ENCODE assay signal across 10 cellular contexts in the genomic region with DNA sequence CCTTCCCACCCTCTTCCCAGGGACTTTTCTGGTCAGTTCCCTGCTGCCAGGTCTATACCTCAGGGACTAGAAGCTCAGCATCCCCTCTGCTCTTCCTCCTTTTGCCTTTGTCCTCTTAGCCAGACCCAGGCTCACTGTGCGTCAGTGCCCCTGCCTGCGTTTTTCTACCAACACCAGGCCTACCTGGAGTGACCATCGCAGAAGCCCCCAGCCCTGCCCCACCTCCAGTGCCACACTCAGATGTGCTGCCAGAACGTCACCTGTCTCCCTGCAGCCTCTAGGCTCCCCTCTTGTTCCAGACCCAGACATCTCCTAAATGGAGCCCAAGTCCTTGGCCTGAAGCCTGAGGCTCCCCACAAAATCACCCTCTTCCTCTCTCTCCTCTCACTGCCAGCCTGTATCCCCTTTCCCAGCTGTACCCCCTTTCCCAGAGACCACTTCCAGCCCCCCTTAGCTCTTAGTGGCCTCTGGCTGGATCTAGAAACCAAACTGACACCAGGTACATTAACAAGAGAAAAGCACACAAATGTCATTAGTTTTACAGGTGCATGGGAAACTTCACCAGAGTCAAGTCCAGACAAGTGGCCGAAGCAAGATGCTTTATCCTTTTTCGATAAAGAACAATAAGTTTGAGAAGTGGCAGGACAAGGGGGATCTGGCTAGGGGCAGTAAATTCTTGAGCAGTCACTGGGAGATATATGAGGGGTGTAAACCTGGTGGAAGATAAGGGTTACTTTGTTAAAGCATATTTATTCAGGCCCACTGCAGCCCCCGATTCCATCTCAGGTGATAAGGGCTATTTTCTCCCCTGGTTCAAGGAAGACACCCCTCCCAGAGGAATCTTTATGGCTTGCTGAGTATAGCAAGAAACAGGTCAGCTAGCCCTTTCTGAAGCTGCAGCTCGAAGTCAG.
DNase-seq lines count a peak whose midpoint lies in the region; ATAC-seq and TF ChIP-seq lines count a peak whose summit lies in the region.
"Had no signal": no experiment of that assay in that cellular context is flagged by ENCODE, and none has a peak within 500 bp of the region (broad histone marks: within the 10 kb centered on the region; RNA-seq: fewer than 3 reads in every experiment).

No MANE protein-coding gene starts in this region.

- H2AFZ ChIP-seq in hepatocyte: no peak overlapping the region

- H3K27me3 Mint-ChIP-seq in activated naive CD4-positive, alpha-beta T cell treated with anti-CD3 and anti-CD28 coated beads for 36 hours (ENCODE audit: low read depth): no peaks in the 10 kb centered on the region
- H3K27me3 Mint-ChIP-seq in activated CD4-positive, alpha-beta memory T cell treated with anti-CD3 and anti-CD28 coated beads for 36 hours: no peaks in the 10 kb centered on the region
- H3K27me3 Mint-ChIP-seq in progenitor cell of endocrine pancreas: no peaks in the 10 kb centered on the region

- peak overlapping the region; percentile 61 for H3K4me2 ChIP-seq in hepatocyte

- TF ChIP-seq POLR2A in body of pancreas (IDR thresholded peaks at IDR 0.05): no peak

- 45% methylated on average over 8 of the region's 8 CpGs for WGBS in hepatocyte (ENCODE audit: low lambda C conversion rate, missing lambda C conversion rate)
- 79% methylated on average over 8 of the region's 8 CpGs for WGBS in body of pancreas, 2 donors

- peaks cover 39% of the 10 kb centered on the region for H4K20me1 ChIP-seq in hepatocyte (ENCODE audit: insufficient read depth, poor library complexity, severe bottlenecking)

- H3K79me2 ChIP-seq in hepatocyte: peaks cover 91% of the 10 kb centered on the region

- no peak for DNase-seq in activated naive CD4-positive, alpha-beta T cell treated with anti-CD3 and anti-CD28 coated beads for 36 hours
- DNase-seq in activated naive CD4-positive, alpha-beta T cell (lab: John Stamatoyannopoulos, UW): no peak
- no peak for DNase-seq in activated CD4-positive, alpha-beta memory T cell treated with anti-CD3 and anti-CD28 coated beads for 36 hours
- DNase-seq in hepatocyte (ENCODE audit: low spot score) (no peak), progenitor cell of endocrine pancreas (ENCODE audit: low spot score, unreplicated experiment) (no peak), body of pancreas (no peak), Right ventricle myocardium inferior (ENCODE audit: missing footprints) (no peak), DMS114 treated with DMSO at 0.1 percent for 48 hours (lab: John Stamatoyannopoulos, UW; ENCODE audit: unreplicated experiment) (no peak)
- DNase-seq: central memory CD4-positive, alpha-beta T cell; KG1 had no signal

- H3K9me3 Mint-ChIP-seq in activated naive CD4-positive, alpha-beta T cell treated with anti-CD3 and anti-CD28 coated beads for 36 hours: no peaks in the 10 kb centered on the region
- H3K9me3 Mint-ChIP-seq in activated CD4-positive, alpha-beta memory T cell treated with anti-CD3 and anti-CD28 coated beads for 36 hours: no peaks in the 10 kb centered on the region
- no peaks in the 10 kb centered on the region for H3K9me3 Mint-ChIP-seq in progenitor cell of endocrine pancreas (ENCODE audit: low read depth)

- no peak overlapping the region for H3K4me3 ChIP-seq in hepatocyte
- H3K4me3 ChIP-seq in body of pancreas: no peak overlapping the region

- CTCF ChIA-PET in activated naive CD4-positive, alpha-beta T cell treated with anti-CD3 and anti-CD28 coated beads for 36 hours (lab: Charles Lee): interaction anchor here (1.1 to 3.0 kb wide), 7 partner anchors 10 to 66 kb away, joined by 3 to 14 read pairs (median 6); no protein-coding TSS in a partner anchor
- CTCF ChIA-PET in activated CD4-positive, alpha-beta memory T cell treated with anti-CD3 and anti-CD28 coated beads for 36 hours (lab: Charles Lee): interaction anchor here (0.6 to 3.0 kb wide), 7 partner anchors 16 to 63 kb away, joined by 3 to 15 read pairs (median 5); a partner anchor contains a TSS

- TF ChIP-seq CTCF in hepatocyte (IDR thresholded peaks at IDR 0.05; ENCODE audit: poor library complexity) (no peak), progenitor cell of endocrine pancreas (IDR thresholded peaks at IDR 0.05; ENCODE audit: unreplicated experiment) (no peak), body of pancreas (IDR thresholded peaks at IDR 0.05) (no peak)

- H3K36me3 ChIP-seq in hepatocyte (replicated peaks; ENCODE audit: insufficient read depth, low read depth) (no peaks in the 10 kb centered on the region), body of pancreas (replicated peaks in 1 of 2; ENCODE audit: insufficient read depth in 1 of 2, low read depth in 2 of 2) (no peaks in the 10 kb centered on the region)

- H3K9me3 ChIP-seq in hepatocyte (ENCODE audit: low read depth) (no peaks in the 10 kb centered on the region), body of pancreas (no peaks in the 10 kb centered on the region)

- H3K27me3 ChIP-seq in hepatocyte: no peaks in the 10 kb centered on the region
- H3K27me3 ChIP-seq in body of pancreas: no peaks in the 10 kb centered on the region

- intact Hi-C loops in activated naive CD4-positive, alpha-beta T cell treated with anti-CD3 and anti-CD28 coated beads for 36 hours (cut with micrococcal nuclease): loop anchor here (5.0 kb wide), 2 partner anchors 40 to 465 kb away; no protein-coding TSS in a partner anchor
- intact Hi-C loops in activated CD4-positive, alpha-beta memory T cell treated with anti-CD3 and anti-CD28 coated beads for 36 hours (cut with micrococcal nuclease): loop anchor here (5.0 kb wide), 1 partner anchor 40 kb away; no protein-coding TSS in a partner anchor
- intact Hi-C loops in body of pancreas (cut with DNase I): no loop called here
- intact Hi-C loops in Right ventricle myocardium inferior (cut with DNase I): no loop called here

- peaks cover 91% of the 10 kb centered on the region for H3K4me1 Mint-ChIP-seq in activated naive CD4-positive, alpha-beta T cell treated with anti-CD3 and anti-CD28 coated beads for 36 hours (ENCODE audit: low read depth)
- peaks cover 92% of the 10 kb centered on the region for H3K4me1 Mint-ChIP-seq in activated CD4-positive, alpha-beta memory T cell treated with anti-CD3 and anti-CD28 coated beads for 36 hours (ENCODE audit: low read depth)
- peaks cover 62% of the 10 kb centered on the region for H3K4me1 Mint-ChIP-seq in progenitor cell of endocrine pancreas (ENCODE audit: low read depth)

- peaks cover 12% of the 10 kb centered on the region for H3K36me3 Mint-ChIP-seq in activated naive CD4-positive, alpha-beta T cell treated with anti-CD3 and anti-CD28 coated beads for 36 hours (ENCODE audit: low read depth)
- peaks cover 3% of the 10 kb centered on the region for H3K36me3 Mint-ChIP-seq in activated CD4-positive, alpha-beta memory T cell treated with anti-CD3 and anti-CD28 coated beads for 36 hours
- peaks cover 7% of the 10 kb centered on the region for H3K36me3 Mint-ChIP-seq in progenitor cell of endocrine pancreas (ENCODE audit: insufficient read depth)

- H3K9me2 ChIP-seq in hepatocyte (replicated peaks; ENCODE audit: insufficient read depth): no peaks in the 10 kb centered on the region

- POLR2A ChIA-PET in activated CD4-positive, alpha-beta memory T cell treated with anti-CD3 and anti-CD28 coated beads for 36 hours (lab: Charles Lee): interaction anchor here (1.2 to 3.1 kb wide), 4 partner anchors 8 to 60 kb away, joined by 3 to 18 read pairs (median 7); a partner anchor contains a TSS

- ATAC-seq in body of pancreas: no peak
- ATAC-seq in Right ventricle myocardium inferior: no peak

- peak overlapping the region; percentile 65 for H3K27ac Mint-ChIP-seq in activated naive CD4-positive, alpha-beta T cell treated with anti-CD3 and anti-CD28 coated beads for 36 hours
- H3K27ac Mint-ChIP-seq in activated CD4-positive, alpha-beta memory T cell treated with anti-CD3 and anti-CD28 coated beads for 36 hours: peak overlapping the region; percentile 36
- peak overlapping the region; percentile 92 for H3K27ac Mint-ChIP-seq in progenitor cell of endocrine pancreas

- peak overlapping the region; percentile 92 for H3K27ac ChIP-seq in hepatocyte
- no peak overlapping the region for H3K27ac ChIP-seq in body of pancreas

- H3K4me1 ChIP-seq in hepatocyte (ENCODE audit: insufficient read depth) (peaks cover 56% of the 10 kb centered on the region), body of pancreas (peaks cover 17% of the 10 kb centered on the region)

- no peak overlapping the region for H3K4me3 Mint-ChIP-seq in activated naive CD4-positive, alpha-beta T cell treated with anti-CD3 and anti-CD28 coated beads for 36 hours
- no peak overlapping the region for H3K4me3 Mint-ChIP-seq in activated CD4-positive, alpha-beta memory T cell treated with anti-CD3 and anti-CD28 coated beads for 36 hours
- H3K4me3 Mint-ChIP-seq in progenitor cell of endocrine pancreas (ENCODE audit: low read depth): peak overlapping the region; percentile 35

Comparison
In these comparisons a context has a peak if more than half of its experiments do, and no peak if none do; other contexts are left out.
1. H3K27ac Mint-ChIP-seq: peak in every context shown above with its lines; median percentile 92 in progenitor cell of endocrine pancreas; 65 in activated naive CD4-positive, alpha-beta T cell treated with anti-CD3 and anti-CD28 coated beads for 36 hours; 36 in activated CD4-positive, alpha-beta memory T cell treated with anti-CD3 and anti-CD28 coated beads for 36 hours.
2. intact Hi-C loops: an anchor here in activated naive CD4-positive, alpha-beta T cell treated with anti-CD3 and anti-CD28 coated beads for 36 hours (5.0 kb wide) and activated CD4-positive, alpha-beta memory T cell treated with anti-CD3 and anti-CD28 coated beads for 36 hours (5.0 kb wide); none called in body of pancreas and Right ventricle myocardium inferior.